ENCODE assay signal across 10 cellular contexts in the genomic region with DNA sequence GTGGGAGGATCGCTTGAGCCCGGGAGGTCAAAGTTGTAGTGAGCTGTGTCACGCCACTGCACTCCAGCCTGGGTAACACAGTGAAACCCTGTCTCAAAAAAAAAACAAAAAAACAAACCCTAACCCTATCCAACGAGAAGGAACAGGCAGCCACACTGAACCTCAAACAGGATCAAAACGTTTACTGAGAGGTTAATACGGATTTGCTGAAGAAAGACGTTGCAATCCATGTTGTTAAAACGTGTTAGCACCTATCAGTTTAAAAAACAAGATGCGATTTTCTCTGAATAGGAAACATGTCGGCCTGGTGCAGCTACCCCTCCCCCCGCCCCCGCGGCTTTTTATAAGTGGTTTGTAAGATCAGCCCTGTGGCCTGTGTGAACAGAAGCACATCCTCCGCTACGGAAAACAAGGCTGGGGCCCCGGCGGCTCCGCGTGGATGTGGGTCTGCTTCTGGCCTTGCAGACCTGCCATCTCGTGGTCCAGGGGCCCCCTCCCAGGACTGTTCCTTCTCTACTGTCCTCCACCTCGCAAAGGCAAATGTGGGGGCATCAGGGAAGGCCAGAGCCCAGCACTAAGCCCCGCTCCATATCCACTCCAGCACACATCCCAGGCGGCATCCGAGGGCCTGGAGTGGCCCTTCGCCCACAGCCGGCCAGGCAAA. TPM values are rescaled to one million over a fixed set of nuclear protein-coding genes. Genes with fewer than 3 reads are reported as not detected.
DNase-seq lines count a peak whose midpoint lies in the region; ATAC-seq and TF ChIP-seq lines count a peak whose summit lies in the region.
"Had no signal": no experiment of that assay in that cellular context is flagged by ENCODE, and none has a peak within 500 bp of the region (broad histone marks: within the 10 kb centered on the region; RNA-seq: fewer than 3 reads in every experiment).

No MANE protein-coding gene starts in this region.

- H3K27me3 ChIP-seq in CD4-positive, alpha-beta memory T cell (ENCODE audit: insufficient read depth, low read length), result no peaks in the 10 kb centered on the region
- H3K27me3 ChIP-seq in NT2/D1 (ENCODE audit: insufficient read depth, insufficient read length) (no peaks in the 10 kb centered on the region), mesendoderm (ENCODE audit: insufficient read depth, low read length, poor library complexity) (no peaks in the 10 kb centered on the region)
- H3K27me3 ChIP-seq: BE2C had no signal

- CTCF ChIA-PET in CD4-positive, alpha-beta memory T cell (lab: Charles Lee; ENCODE audit: partially characterized antibody), result interaction anchor here (1.0 to 2.1 kb wide), 8 partner anchors 9 to 93 kb away, joined by 3 to 9 read pairs (median 4); a partner anchor contains a TSS
- CTCF ChIA-PET in HEK293T (lab: Yijun Ruan, JAX), result no interaction called here

- peak overlapping the region; percentile 60 to 82 (median 78) for H3K4me3 Mint-ChIP-seq in CD4-positive, alpha-beta memory T cell

- no peak overlapping the region for H2BK5ac ChIP-seq in mesendoderm (ENCODE audit: low read length)

- H3K9ac ChIP-seq in NT2/D1 (ENCODE audit: insufficient read length, low read depth), result peak overlapping the region; percentile 67
- no peak overlapping the region for H3K9ac ChIP-seq in mesendoderm (ENCODE audit: low read length)

- H3K9me3 ChIP-seq in CD4-positive, alpha-beta memory T cell (ENCODE audit: control insufficient read depth in 1 of 2, low read length in 2 of 2), result no peaks in the 10 kb centered on the region
- no peaks in the 10 kb centered on the region for H3K9me3 ChIP-seq in NT2/D1 (ENCODE audit: insufficient read depth, low read length)
- H3K9me3 ChIP-seq: BE2C had no signal

- intact Hi-C loops in CD4-positive, alpha-beta memory T cell (cut with micrococcal nuclease), result loop anchor here (1.0 to 2.0 kb wide), 3 partner anchors 11 to 44 kb away; a partner anchor contains a TSS

- peak overlapping the region; percentile 73 for H3K56ac ChIP-seq in mesendoderm (ENCODE audit: low read length)

- no peaks in the 10 kb centered on the region for H3K9me3 Mint-ChIP-seq in CD4-positive, alpha-beta memory T cell

- no peak overlapping the region for H3K23ac ChIP-seq in mesendoderm (ENCODE audit: low read length)

- ATAC-seq in HG02973 (IDR thresholded peaks at IDR 0.05; ENCODE audit: unreplicated experiment) (no peak), esophagus mucosa (no peak)

- no peaks in the 10 kb centered on the region for H3K36me3 ChIP-seq in CD4-positive, alpha-beta memory T cell (ENCODE audit: insufficient read depth, low read length)
- H3K36me3 ChIP-seq in NT2/D1 (ENCODE audit: insufficient read depth, insufficient read length, low read length) (peaks cover 28% of the 10 kb centered on the region), mesendoderm (ENCODE audit: control insufficient read depth, insufficient read depth, low read length) (no peaks in the 10 kb centered on the region)
- H3K36me3 ChIP-seq: BE2C had no signal

- WGBS in mesendoderm (ENCODE audit: extremely low coverage, insufficient coverage, low lambda C conversion rate), result no CpG with 5 or more reads among the region's 26 CpGs

- no peak overlapping the region for H2BK15ac ChIP-seq in mesendoderm (replicated peaks; ENCODE audit: low read depth)

- no peaks in the 10 kb centered on the region for H3K27me3 Mint-ChIP-seq in CD4-positive, alpha-beta memory T cell

- H3K4me3 ChIP-seq in CD4-positive, alpha-beta memory T cell (ENCODE audit: low read length in 2 of 2), result peak overlapping the region in 1 of 2 donors; percentile 60
- H3K4me3 ChIP-seq in NT2/D1 (ENCODE audit: insufficient read length, low read depth), result no peak overlapping the region
- no peak overlapping the region for H3K4me3 ChIP-seq in mesendoderm (ENCODE audit: low read length)

- H3K4me2 ChIP-seq in mesendoderm (ENCODE audit: low read length), result no peak overlapping the region

- H2BK120ac ChIP-seq in mesendoderm (ENCODE audit: low read depth, low read length), result no peak overlapping the region

- peak overlapping the region; percentile 86 to 92 (median 91) for H3K27ac Mint-ChIP-seq in CD4-positive, alpha-beta memory T cell

- H3K79me2 ChIP-seq in mesendoderm (ENCODE audit: control insufficient read depth, insufficient read depth, low read length), result no peaks in the 10 kb centered on the region

- H3K18ac ChIP-seq in mesendoderm (ENCODE audit: low read length), result no peak overlapping the region

- no peak overlapping the region for H3K4ac ChIP-seq in mesendoderm (ENCODE audit: low read depth, low read length)

- H3K27ac ChIP-seq in CD4-positive, alpha-beta memory T cell (ENCODE audit: low read depth, low read length), result peak overlapping the region; percentile 55
- peak overlapping the region; percentile 2 for H3K27ac ChIP-seq in mesendoderm (ENCODE audit: low read depth, low read length)

- H3K79me1 ChIP-seq in mesendoderm (ENCODE audit: low read length), result no peaks in the 10 kb centered on the region

- no peak overlapping the region for H4K5ac ChIP-seq in mesendoderm (ENCODE audit: low read length)

- H3K4me1 ChIP-seq in CD4-positive, alpha-beta memory T cell (ENCODE audit: insufficient read depth, low read length), result peaks cover 25% of the 10 kb centered on the region
- H3K4me1 ChIP-seq in NT2/D1 (ENCODE audit: insufficient read depth, insufficient read length) (peaks cover 27% of the 10 kb centered on the region), mesendoderm (ENCODE audit: control insufficient read depth, low read depth, low read length) (no peaks in the 10 kb centered on the region)

- DNase-seq in CD4-positive, alpha-beta memory T cell, result peak; percentile 60 to 70 (median 68)
- DNase-seq in NT2/D1 (ENCODE audit: low read depth, low spot score) (no peak), mesendoderm (no peak), midbrain (lab: John Stamatoyannopoulos, UW) (no peak), HEK293T (ENCODE audit: extremely low spot score) (no peak)
- DNase-seq in activated T-cell treated with anti-CD3 and anti-CD28 coated beads, Interleukin-2, amount 50 U/mL, for 1 hour, result peak; percentile 70
- DNase-seq: BE2C had no signal

- peaks cover 9 to 35% (median 19%) of the 10 kb centered on the region in 4 donors for H3K4me1 Mint-ChIP-seq in CD4-positive, alpha-beta memory T cell

- no peak overlapping the region for H4K8ac ChIP-seq in mesendoderm (ENCODE audit: low read depth, low read length)

- no peaks in the 10 kb centered on the region for H3K36me3 Mint-ChIP-seq in CD4-positive, alpha-beta memory T cell

- POLR2A ChIA-PET in CD4-positive, alpha-beta memory T cell (lab: Charles Lee; ENCODE audit: partially characterized antibody), result interaction anchor here (0.6 to 5.7 kb wide), 8 partner anchors 9 to 109 kb away, joined by 3 to 98 read pairs (median 4); a partner anchor contains a TSS
- POLR2A ChIA-PET in HEK293T (lab: Yijun Ruan, JAX), result interaction anchor here (1.9 kb wide), 1 partner anchor 10 kb away, joined by 8 read pairs; no protein-coding TSS in a partner anchor

- no peak overlapping the region for H2AK5ac ChIP-seq in mesendoderm (ENCODE audit: low read length)

TF ChIP-seq in HEK293T, 16 proteins besides CTCF, POLR2A, EP300 and RAD21:
- TF ChIP-seq, protein P1, sequence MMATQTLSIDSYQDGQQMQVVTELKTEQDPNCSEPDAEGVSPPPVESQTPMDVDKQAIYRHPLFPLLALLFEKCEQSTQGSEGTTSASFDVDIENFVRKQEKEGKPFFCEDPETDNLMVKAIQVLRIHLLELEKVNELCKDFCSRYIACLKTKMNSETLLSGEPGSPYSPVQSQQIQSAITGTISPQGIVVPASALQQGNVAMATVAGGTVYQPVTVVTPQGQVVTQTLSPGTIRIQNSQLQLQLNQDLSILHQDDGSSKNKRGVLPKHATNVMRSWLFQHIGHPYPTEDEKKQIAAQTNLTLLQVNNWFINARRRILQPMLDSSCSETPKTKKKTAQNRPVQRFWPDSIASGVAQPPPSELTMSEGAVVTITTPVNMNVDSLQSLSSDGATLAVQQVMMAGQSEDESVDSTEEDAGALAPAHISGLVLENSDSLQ (IDR thresholded peaks at IDR 0.05), result no peak
- TF ChIP-seq CTBP1 (IDR thresholded peaks at IDR 0.05; ENCODE audit: borderline replicate concordance) (no peak), TARDBP (IDR thresholded peaks at IDR 0.05) (no peak), FOXA1 (IDR thresholded peaks at IDR 0.05) (no peak), LEF1 (IDR thresholded peaks at IDR 0.05; ENCODE audit: borderline replicate concordance) (no peak), ELF4 (IDR thresholded peaks at IDR 0.05) (no peak), FOXK2 (IDR thresholded peaks at IDR 0.05) (no peak), SP1 (IDR thresholded peaks at IDR 0.05) (no peak), SUZ12 (IDR thresholded peaks at IDR 0.05) (no peak), HDGF (IDR thresholded peaks at IDR 0.05; ENCODE audit: borderline replicate concordance) (no peak)

RNA-seq across cellular contexts. Expression of a gene that starts 11.4 kb away (rescaled TPM):
- 100 to 1,000 TPM; 121 to 124 TPM for total RNA-seq in CD4-positive, alpha-beta memory T cell
- polyA plus RNA-seq in CD4-positive, alpha-beta memory T cell, result 1 to 10 TPM; 2.2 to 7.6 TPM
- polyA plus RNA-seq in mesendoderm (2013, experiment 1 of 2), result 23.0 TPM
- polyA plus RNA-seq in mesendoderm (2013, experiment 2 of 2), result 23.0 TPM
- total RNA-seq in esophagus mucosa, result 60.9 TPM

RNA-seq across cellular contexts. Expression of a gene that starts 14.5 kb away (rescaled TPM):
- 100 to 1,000 TPM; 162 to 169 TPM for total RNA-seq in CD4-positive, alpha-beta memory T cell
- polyA plus RNA-seq in CD4-positive, alpha-beta memory T cell, result 100 to 1,000 TPM; 297 to 324 TPM
- polyA plus RNA-seq in mesendoderm (2013, experiment 1 of 2), result 1.0 TPM
- polyA plus RNA-seq in mesendoderm (2013, experiment 2 of 2), result 1.1 TPM
- total RNA-seq in esophagus mucosa, result 5.1 TPM

RNA-seq across cellular contexts. Expression of a gene that starts 43.1 kb away (rescaled TPM):
- total RNA-seq in CD4-positive, alpha-beta memory T cell, result 10 to 100 TPM; 51.8 to 55.3 TPM
- polyA plus RNA-seq in CD4-positive, alpha-beta memory T cell, result 10 to 100 TPM; 34.6 to 69.5 TPM
- polyA plus RNA-seq in mesendoderm (2013, experiment 1 of 2), result 12.3 TPM
- 12.2 TPM for polyA plus RNA-seq in mesendoderm (2013, experiment 2 of 2)
- 11.1 TPM for total RNA-seq in esophagus mucosa

RNA-seq across cellular contexts. Expression of a gene that starts 43.2 kb away (rescaled TPM):
- 10 to 100 TPM; 85.6 to 92.0 TPM for total RNA-seq in CD4-positive, alpha-beta memory T cell
- 10 to 100 TPM; 65.5 to 66.3 TPM for polyA plus RNA-seq in CD4-positive, alpha-beta memory T cell
- 6.7 TPM for polyA plus RNA-seq in mesendoderm (2013, experiment 1 of 2)
- 7.2 TPM for polyA plus RNA-seq in mesendoderm (2013, experiment 2 of 2)
- 31.1 TPM for total RNA-seq in esophagus mucosa

RNA-seq across cellular contexts. Expression of a gene that starts 54.5 kb away (rescaled TPM):
- total RNA-seq in CD4-positive, alpha-beta memory T cell, result not detected
- polyA plus RNA-seq in CD4-positive, alpha-beta memory T cell, result not detected
- 0.69 TPM for polyA plus RNA-seq in mesendoderm (2013, experiment 1 of 2)
- polyA plus RNA-seq in mesendoderm (2013, experiment 2 of 2), result 0.43 TPM
- total RNA-seq in esophagus mucosa, result 4.5 TPM
- total RNA-seq: mononuclear cell had no signal

Comparison
In these comparisons a context has a peak if more than half of its experiments do, and no peak if none do; other contexts are left out.
1. DNase-seq: peak in CD4-positive, alpha-beta memory T cell (5 of 5) and activated T-cell treated with anti-CD3 and anti-CD28 coated beads, Interleukin-2, amount 50 U/mL, for 1 hour (single experiment); none in NT2/D1 (single experiment), mesendoderm (single experiment), midbrain (single experiment) and HEK293T (single experiment).
2. RNA of a gene that starts 14.5 kb away (total RNA-seq): 162 to 169 TPM in CD4-positive, alpha-beta memory T cell; 5.1 TPM in esophagus mucosa (single experiment); every median in the first group is over 10 times any median in the second.